In genomic region chr1:92877081-92877711, GRCh38 we compare ENCODE assay signal across 10 cellular contexts. TPM values are rescaled to one million over a fixed set of nuclear protein-coding genes. Genes with fewer than 3 reads are reported as not detected.
A peak's percentile ranks its signal among the peaks of the same experiment; 100 is the strongest.
DNase-seq lines count a peak whose midpoint lies in the region; ATAC-seq, FAIRE-seq and TF ChIP-seq lines count a peak whose summit lies in the region.
"Had no signal": no experiment of that assay in that cellular context is flagged by ENCODE, and none has a peak within 500 bp of the region (broad histone marks: within the 10 kb centered on the region; RNA-seq: fewer than 3 reads in every experiment).

No MANE protein-coding gene starts in this region.

- no peak overlapping the region for H2AFZ ChIP-seq in PC-9
- no peak overlapping the region for H2AFZ ChIP-seq in Karpas-422 (ENCODE audit: low read length)

- H3K9me2 ChIP-seq in PC-9 (ENCODE audit: insufficient read depth) (no peaks in the 10 kb centered on the region), Karpas-422 (replicated peaks; ENCODE audit: insufficient read depth, low read length) (no peaks in the 10 kb centered on the region)

- TF ChIP-seq POLR2A in GM12891 (IDR thresholded peaks at IDR 0.05; ENCODE audit: low read depth, low read length), result no peak

- H3K27me3 ChIP-seq in PC-9 (ENCODE audit: insufficient read depth, low read depth) (no peaks in the 10 kb centered on the region), Karpas-422 (ENCODE audit: low read length) (no peaks in the 10 kb centered on the region)
- H3K27me3 ChIP-seq: uterus had no signal

- H3K9me3 ChIP-seq in PC-9 (ENCODE audit: insufficient read depth, low read depth), result peaks cover 5% of the 10 kb centered on the region; the same call in 1 of the 2 replicates
- no peaks in the 10 kb centered on the region for H3K9me3 ChIP-seq in Karpas-422 (ENCODE audit: low read length)

- no peak overlapping the region for H3K9ac ChIP-seq in Karpas-422 (ENCODE audit: low read length)

- H3K4me3 ChIP-seq in PC-9 (no peak overlapping the region), Karpas-422 (ENCODE audit: low read length) (no peak overlapping the region)
- H3K4me3 ChIP-seq: uterus had no signal

- intact Hi-C loops in PC-9 (cut with micrococcal nuclease; ENCODE audit: unreplicated experiment), result no loop called here

- POLR2A ChIA-PET in PC-9 (lab: Charles Lee; ENCODE audit: unreplicated experiment), result interaction anchor here (0.5 kb wide), 1 partner anchor 54 kb away, joined by 8 read pairs; no protein-coding TSS in a partner anchor

- peak overlapping the region; percentile 93 for H3K27ac ChIP-seq in angular gyrus (ENCODE audit: low read depth, low read length)
- no peak overlapping the region for H3K27ac ChIP-seq in PC-9
- no peak overlapping the region for H3K27ac ChIP-seq in Karpas-422 (ENCODE audit: low read length)
- H3K27ac ChIP-seq: uterus had no signal

- no peak for DNase-seq in activated CD4-positive, CD25-positive, alpha-beta regulatory T cell (lab: John Stamatoyannopoulos, UW)
- DNase-seq in NCI-H1694 (lab: John Stamatoyannopoulos, UW) (peak; percentile 20), pons (ENCODE audit: low spot score) (peak; percentile 92), GM12891 (ENCODE audit: insufficient read length, low spot score) (no peak), PC-9 (no peak), Karpas-422 (no peak)
- DNase-seq: KBM-7, uterus had no signal

- FAIRE-seq in GM12891 (lab: Jason Lieb, UNC), result no peak

- no peak overlapping the region for H3K4me2 ChIP-seq in PC-9
- no peak overlapping the region for H3K4me2 ChIP-seq in Karpas-422 (ENCODE audit: low read depth, low read length, poor library complexity, severe bottlenecking)

- TF ChIP-seq CTCF in PC-9 (conservative IDR thresholded peaks at IDR 0.05), result no peak

- no peaks in the 10 kb centered on the region for H3F3A ChIP-seq in PC-9 (ENCODE audit: insufficient read depth, low read depth)

- no TSS peak for BruUV-seq in PC-9 (replicated peaks; lab: Mats Ljungman, UMichigan)

- peak; percentile 9 to 41 for ATAC-seq in activated CD4-positive, CD25-positive, alpha-beta regulatory T cell treated with anti-CD3 and anti-CD28 coated beads, Interleukin-2, amount 50 U/mL, for 24 hours

- H3K79me2 ChIP-seq in PC-9 (ENCODE audit: low read depth) (no peaks in the 10 kb centered on the region), Karpas-422 (ENCODE audit: low read length) (no peaks in the 10 kb centered on the region)

- H4K20me1 ChIP-seq in PC-9 (ENCODE audit: insufficient read depth), result no peaks in the 10 kb centered on the region
- no peaks in the 10 kb centered on the region for H4K20me1 ChIP-seq in Karpas-422 (ENCODE audit: insufficient read depth, low read depth, low read length)

- H3K4me1 ChIP-seq in PC-9 (replicated peaks; ENCODE audit: insufficient read depth) (no peaks in the 10 kb centered on the region), Karpas-422 (ENCODE audit: low read length) (peaks cover 5% of the 10 kb centered on the region; the same call in 1 of the 2 replicates)
- H3K4me1 ChIP-seq: uterus had no signal

- CTCF ChIA-PET in PC-9 (lab: Charles Lee), result no interaction called here

- H3K36me3 ChIP-seq in PC-9 (ENCODE audit: low read depth) (no peaks in the 10 kb centered on the region), Karpas-422 (ENCODE audit: insufficient read depth, low read length) (no peaks in the 10 kb centered on the region)
- H3K36me3 ChIP-seq: uterus had no signal

TF ChIP-seq in GM12891, 5 proteins besides CTCF, POLR2A, EP300 and RAD21:
- TF ChIP-seq PAX5 (IDR thresholded peaks at IDR 0.05; ENCODE audit: insufficient read depth, low read length, severe bottlenecking) (no peak), POU2F2 (IDR thresholded peaks at IDR 0.05; ENCODE audit: low read depth, low read length) (no peak), SPI1 (IDR thresholded peaks at IDR 0.05; ENCODE audit: low read depth, low read length) (no peak), POLR2AphosphoS5 (IDR thresholded peaks at IDR 0.05; ENCODE audit: low read depth, low read length) (no peak), TAF1 (IDR thresholded peaks at IDR 0.05; ENCODE audit: low read depth, low read length) (no peak)

RNA-seq across cellular contexts. Expression of gene RPL5, which starts 45.4 kb away (rescaled TPM):
- polyA plus RNA-seq in GM12891 (2012; ENCODE audit: low read depth, missing spikeins), result 3,960 TPM
- total RNA-seq in PC-9 (2021), result 1,021 and 1,050 TPM in 2 replicates
- total RNA-seq in Karpas-422 (2014; rRNA removed; shearing (Covaris generic); ENCODE audit: low replicate concordance), result 2,490 and 3,153 TPM in 2 replicates

Comparison
In these comparisons a context has a peak if more than half of its experiments do, and no peak if none do; other contexts are left out.
1. DNase-seq: peak in NCI-H1694 (single experiment) and pons (single experiment); none in activated CD4-positive, CD25-positive, alpha-beta regulatory T cell (0 of 4), GM12891 (single experiment), PC-9 (0 of 2) and Karpas-422 (single experiment).